11 cellular contexts compared by ENCODE assay signal in genomic region chr6:18276610-18277009, GRCh38. TPM values are rescaled to one million over a fixed set of nuclear protein-coding genes. Genes with fewer than 3 reads are reported as not detected.
A peak's percentile ranks its signal among the peaks of the same experiment; 100 is the strongest.
DNase-seq lines count a peak whose midpoint lies in the region; ATAC-seq, FAIRE-seq and TF ChIP-seq lines count a peak whose summit lies in the region.
"Had no signal": no experiment of that assay in that cellular context is flagged by ENCODE, and none has a peak within 500 bp of the region (broad histone marks: within the 10 kb centered on the region; RNA-seq: fewer than 3 reads in every experiment).

No MANE protein-coding gene starts in this region.

- no peaks in the 10 kb centered on the region; the same call in 2 of the 3 replicates for H3K9me3 Mint-ChIP-seq in GM23338
- H3K9me3 Mint-ChIP-seq in activated naive CD8-positive, alpha-beta T cell (ENCODE audit: low read depth): no peaks in the 10 kb centered on the region

- H3F3A ChIP-seq in GM23338 (replicated peaks; ENCODE audit: low read depth) (no peaks in the 10 kb centered on the region), MM.1S (ENCODE audit: insufficient read depth, low read length) (no peaks in the 10 kb centered on the region)

- peak overlapping the region; percentile 88 for H3K4me2 ChIP-seq in GM23338
- H3K4me2 ChIP-seq in keratinocyte (ENCODE audit: control insufficient read depth, extremely low read depth, insufficient read depth, low read depth, low read length): peak overlapping the region; percentile 88
- no peak overlapping the region for H3K4me2 ChIP-seq in MM.1S (ENCODE audit: low read depth, low read length)

- H4K20me1 ChIP-seq in GM23338 (replicated peaks; ENCODE audit: insufficient read depth): 0 out of 2 replicates have a peak, but pooled peaks cover 2% of the 10 kb centered on the region
- no peaks in the 10 kb centered on the region for H4K20me1 ChIP-seq in keratinocyte (ENCODE audit: control insufficient read depth, extremely low read depth, insufficient read depth, low read length)
- no peaks in the 10 kb centered on the region for H4K20me1 ChIP-seq in MM.1S (ENCODE audit: insufficient read depth, low read length)

- H3K4me3 Mint-ChIP-seq in GM23338: peak overlapping the region; percentile 83
- H3K4me3 Mint-ChIP-seq in activated naive CD8-positive, alpha-beta T cell: peak overlapping the region; percentile 60

- CTCF ChIA-PET in AG04449 (lab: Yijun Ruan, JAX): no interaction called here

- intact Hi-C loops in vagina (cut with DNase I): no loop called here

- no peaks in the 10 kb centered on the region; the same call in 2 of the 3 replicates for H3K36me3 Mint-ChIP-seq in GM23338 (ENCODE audit: low read depth)
- H3K36me3 Mint-ChIP-seq in activated naive CD8-positive, alpha-beta T cell: peaks cover 5% of the 10 kb centered on the region

- peak; percentile 55 for FAIRE-seq in keratinocyte (lab: Jason Lieb, UNC)
- FAIRE-seq: colon, islet of Langerhans had no signal

- peak; percentile 52 for ATAC-seq in GM23338
- no peak for ATAC-seq in HG02938 (IDR thresholded peaks at IDR 0.05; ENCODE audit: unreplicated experiment)
- ATAC-seq: sciatic nerve had no signal

- H3K9me3 ChIP-seq in keratinocyte (ENCODE audit: control insufficient read depth, low read depth, low read length): no peaks in the 10 kb centered on the region
- no peaks in the 10 kb centered on the region for H3K9me3 ChIP-seq in vagina
- no peaks in the 10 kb centered on the region for H3K9me3 ChIP-seq in MM.1S (replicated peaks; ENCODE audit: insufficient read depth, low read length)

- H3K9me1 ChIP-seq in keratinocyte (ENCODE audit: control insufficient read depth, extremely low read depth, insufficient read depth, low read length): no peaks in the 10 kb centered on the region

- H3K4me1 Mint-ChIP-seq in GM23338: peaks cover 16% of the 10 kb centered on the region
- H3K4me1 Mint-ChIP-seq in activated naive CD8-positive, alpha-beta T cell (ENCODE audit: low read depth): peaks cover 6% of the 10 kb centered on the region

- H3K9me2 ChIP-seq in GM23338 (ENCODE audit: insufficient read depth): 0 out of 2 replicates have a peak, but pooled peaks cover 3% of the 10 kb centered on the region
- H3K9me2 ChIP-seq in MM.1S (replicated peaks; ENCODE audit: insufficient read depth, low read length): no peaks in the 10 kb centered on the region

- H3K4me3 ChIP-seq in AG04449 (ENCODE audit: low read depth, low read length): peak overlapping the region; percentile 63
- peak overlapping the region; percentile 64 for H3K4me3 ChIP-seq in GM23338
- peak overlapping the region; percentile 45 to 64 (median 58) for H3K4me3 ChIP-seq in keratinocyte (ENCODE audit: control insufficient read depth in 2 of 3, extremely low read depth in 1 of 3, insufficient read depth in 2 of 3, low read depth in 1 of 3, low read length in 3 of 3)
- peak overlapping the region in 1 of 2 donors; percentile 35 for H3K4me3 ChIP-seq in vagina
- H3K4me3 ChIP-seq in MM.1S (ENCODE audit: low read length): no peak overlapping the region

- H3K4me1 ChIP-seq in GM23338 (ENCODE audit: insufficient read depth): peaks cover 22% of the 10 kb centered on the region
- H3K4me1 ChIP-seq in keratinocyte (ENCODE audit: control insufficient read depth, extremely low read depth, insufficient read depth, low read length): peaks cover 11% of the 10 kb centered on the region
- peaks cover 11% of the 10 kb centered on the region for H3K4me1 ChIP-seq in vagina
- H3K4me1 ChIP-seq in MM.1S (ENCODE audit: low read length): no peaks in the 10 kb centered on the region

- TF ChIP-seq CTCF in AG04449 (IDR thresholded peaks at IDR 0.05; ENCODE audit: insufficient read depth, low read length, missing control alignments) (no peak), GM23338 (conservative IDR thresholded peaks at IDR 0.05; ENCODE audit: low read depth in 2 of 2) (no peak), keratinocyte (optimal IDR thresholded peaks at IDR 0.05 in 1 of 3, IDR thresholded peaks at IDR 0.05 in 1 of 3, conservative IDR thresholded peaks at IDR 0.05 in 1 of 3; ENCODE audit: extremely low read depth in 1 of 3, insufficient read depth in 2 of 3, low read length in 3 of 3) (no peak), vagina (IDR thresholded peaks at IDR 0.05) (no peak), MM.1S (IDR thresholded peaks at IDR 0.05; ENCODE audit: low read length) (no peak)

- peaks cover 63% of the 10 kb centered on the region for H3K27me3 ChIP-seq in GM23338 (ENCODE audit: insufficient read depth)
- H3K27me3 ChIP-seq in keratinocyte (ENCODE audit: control insufficient read depth, extremely low read depth, insufficient read depth, low read length): peaks cover 14% of the 10 kb centered on the region
- peaks cover 4% of the 10 kb centered on the region for H3K27me3 ChIP-seq in vagina
- no peaks in the 10 kb centered on the region for H3K27me3 ChIP-seq in MM.1S (replicated peaks; ENCODE audit: insufficient read depth, low read length)

- no peak overlapping the region for H3K27ac ChIP-seq in GM23338 (ENCODE audit: low read depth)
- H3K27ac ChIP-seq in keratinocyte (ENCODE audit: control insufficient read depth, insufficient read depth, low read length): no peak overlapping the region
- H3K27ac ChIP-seq in vagina: no peak overlapping the region
- no peak overlapping the region for H3K27ac ChIP-seq in MM.1S (ENCODE audit: low read length)

- no peak overlapping the region for H3K27ac Mint-ChIP-seq in GM23338
- H3K27ac Mint-ChIP-seq in activated naive CD8-positive, alpha-beta T cell: no peak overlapping the region

- H3K9ac ChIP-seq in keratinocyte (ENCODE audit: control insufficient read depth, extremely low read depth, insufficient read depth, low read length) (no peak overlapping the region), MM.1S (ENCODE audit: low read length) (no peak overlapping the region)

- H3K27me3 Mint-ChIP-seq in GM23338 (ENCODE audit: insufficient read depth, low read depth, poor library complexity): peaks cover 25% of the 10 kb centered on the region
- peaks cover 34% of the 10 kb centered on the region for H3K27me3 Mint-ChIP-seq in activated naive CD8-positive, alpha-beta T cell

- H3K79me2 ChIP-seq in GM23338 (replicated peaks; ENCODE audit: insufficient read depth) (no peaks in the 10 kb centered on the region), keratinocyte (ENCODE audit: control insufficient read depth, insufficient read depth, low read length) (no peaks in the 10 kb centered on the region), MM.1S (ENCODE audit: low read length) (no peaks in the 10 kb centered on the region)

- POLR2A ChIA-PET in AG04449 (lab: Yijun Ruan, JAX): no interaction called here

- DNase-seq in AG04449 (ENCODE audit: low read depth, low spot score): no peak
- no peak for DNase-seq in GM23338 (ENCODE audit: low spot score)
- DNase-seq in keratinocyte (ENCODE audit: low read depth, low spot score): peak; percentile 32
- no peak for DNase-seq in vagina (ENCODE audit: extremely low spot score in 2 of 2)
- no peak for DNase-seq in occipital lobe (lab: John Stamatoyannopoulos, UW)
- DNase-seq in MM.1S: no peak

- no peak for TF ChIP-seq POLR2A in vagina (IDR thresholded peaks at IDR 0.05)

- H2AFZ ChIP-seq in GM23338 (peak overlapping the region; percentile 99), keratinocyte (ENCODE audit: control insufficient read depth, low read length) (no peak overlapping the region), MM.1S (ENCODE audit: low read length) (no peak overlapping the region)

- dilution Hi-C loops in keratinocyte (cut with MboI; ENCODE audit: extremely low pct_ligation_motif_present, low sequenced_read_pairs): no loop called here

- no peaks in the 10 kb centered on the region for H3K36me3 ChIP-seq in GM23338 (ENCODE audit: insufficient read depth)
- H3K36me3 ChIP-seq in keratinocyte (ENCODE audit: control insufficient read depth in 2 of 2, extremely low read depth in 1 of 2, insufficient read depth in 2 of 2, low read length in 2 of 2): no peaks in the 10 kb centered on the region
- H3K36me3 ChIP-seq in vagina: no peaks in the 10 kb centered on the region
- no peaks in the 10 kb centered on the region for H3K36me3 ChIP-seq in MM.1S (replicated peaks; ENCODE audit: insufficient read depth, low read length)

TF ChIP-seq in GM23338, 12 proteins besides CTCF, POLR2A, EP300 and RAD21 (continues in another document):
- no peak for TF ChIP-seq ZNF331 (CRISPR knock-in tag; IDR thresholded peaks at IDR 0.05; ENCODE audit: low read depth)
- TF ChIP-seq JUNB (IDR thresholded peaks at IDR 0.05; ENCODE audit: unreplicated experiment): no peak

RNA-seq across cellular contexts. Expression of gene DEK, which starts 12.3 kb away (rescaled TPM):
- 213 and 218 TPM in 2 replicates for total RNA-seq in GM23338 (2014; rRNA removed; shearing (Covaris generic))
- polyA plus RNA-seq in GM23338 (2016; fragmentation: Nextera tagmentation; extraction: Ambion mirVana): 516 and 582 TPM in 2 replicates
- polyA plus RNA-seq in keratinocyte: 9.3 to 45.0 TPM (median 31.3 TPM) in 3 replicates
- 34.8 TPM for polyA plus RNA-seq in keratinocyte (2011; ENCODE audit: low read depth)
- 14.5 and 21.5 TPM in 2 replicates for polyA plus RNA-seq in keratinocyte (2011; cell fraction: cytosol; rRNA removed)
- 5.7 and 10.1 TPM in 2 replicates for polyA plus RNA-seq in keratinocyte (2011; cell fraction: nucleus; rRNA removed)
- 25.1 and 60.2 TPM in 2 replicates for polyA plus RNA-seq in keratinocyte (2012; ENCODE audit: low replicate concordance)
- 1.6 to 10.9 TPM (median 1.7 TPM) in 3 replicates for polyA minus RNA-seq in keratinocyte
- polyA minus RNA-seq in keratinocyte (2011; cell fraction: cytosol; rRNA and poly(A)+ RNA removed): 17.8 TPM
- polyA minus RNA-seq in keratinocyte (2011; cell fraction: nucleus; rRNA and poly(A)+ RNA removed): 4.0 and 6.0 TPM in 2 replicates
- total RNA-seq in vagina: 121 TPM
- total RNA-seq in occipital lobe: 127 TPM
